ENCODE assay signal across 18 cellular contexts in the genomic region with DNA sequence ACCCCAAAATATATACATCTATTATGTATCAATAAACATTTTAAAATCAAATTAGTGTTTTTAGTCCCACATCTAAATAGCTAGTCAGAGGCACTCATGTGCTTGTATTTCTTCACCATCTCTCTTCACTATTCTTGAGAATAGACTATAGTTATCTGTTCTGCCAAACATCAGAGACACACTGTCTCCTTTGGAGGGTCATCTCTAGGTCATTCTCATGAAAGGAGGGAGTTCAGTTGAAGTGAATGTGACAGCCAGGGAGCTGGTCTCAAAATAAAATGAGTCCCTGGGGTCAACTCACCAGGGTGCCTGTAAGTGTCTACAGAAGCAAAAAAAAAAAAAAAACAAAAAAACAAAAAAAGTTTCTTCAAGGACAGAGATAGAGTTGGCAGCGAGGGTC.
DNase-seq lines count a peak whose midpoint lies in the region.
"Had no signal": no experiment of that assay in that cellular context is flagged by ENCODE, and none has a peak within 500 bp of the region (broad histone marks: within the 10 kb centered on the region; RNA-seq: fewer than 3 reads in every experiment).

No MANE protein-coding gene starts in this region.

- in situ Hi-C loops in SK-MEL-5 (cut with HindIII; ENCODE audit: low pct_unique_long_range_greater_than_20kb, low sequenced_read_pairs): no loop called here

- DNase-seq in NCI-H146 (lab: John Stamatoyannopoulos, UW) (peak; percentile 54), NCI-H146 treated with DMSO at 0.1 percent for 48 hours (lab: John Stamatoyannopoulos, UW; ENCODE audit: unreplicated experiment) (no peak), COLO829 (ENCODE audit: low spot score) (peak; percentile 87), SK-MEL-5 (ENCODE audit: low read depth, low spot score) (peak; percentile 32), retina (peak; percentile 60), UCSD-AML1 (lab: John Stamatoyannopoulos, UW; ENCODE audit: unreplicated experiment) (no peak), activated gamma-delta T cell (lab: John Stamatoyannopoulos, UW) (no peak)
- DNase-seq: AML-193; CD4-positive, alpha-beta T cell; CD8-positive, alpha-beta T cell; COR-L47; DMS 273 treated with DMSO at 0.1 percent for 48 hours; DMS153; DMS53; DMS79; DND-41; EL; GDM1 had no signal

Comparison
In these comparisons a context has a peak if more than half of its experiments do, and no peak if none do; other contexts are left out.
1. DNase-seq: peak in NCI-H146 (single experiment), COLO829 (single experiment), SK-MEL-5 (single experiment) and retina (single experiment); none in NCI-H146 treated with DMSO at 0.1 percent for 48 hours (single experiment), UCSD-AML1 (single experiment) and activated gamma-delta T cell (single experiment).